ENCODE assay signal across 9 cellular contexts in genomic region chr5:178238711-178239592, GRCh38. TPM values are rescaled to one million over a fixed set of nuclear protein-coding genes. Genes with fewer than 3 reads are reported as not detected.
A peak's percentile ranks its signal among the peaks of the same experiment; 100 is the strongest.
DNase-seq lines count a peak whose midpoint lies in the region; ATAC-seq and TF ChIP-seq lines count a peak whose summit lies in the region.
"Had no signal": no experiment of that assay in that cellular context is flagged by ENCODE, and none has a peak within 500 bp of the region (broad histone marks: within the 10 kb centered on the region; RNA-seq: fewer than 3 reads in every experiment).

No MANE protein-coding gene starts in this region.

- H3K9me3 ChIP-seq in colonic mucosa (no peaks in the 10 kb centered on the region), prostate gland (no peaks in the 10 kb centered on the region)

- TF ChIP-seq POLR2A in prostate gland (IDR thresholded peaks at IDR 0.05): no peak

- peak overlapping the region; percentile 47 for H3K27ac ChIP-seq in colonic mucosa
- H3K27ac ChIP-seq in prostate gland: peak overlapping the region; percentile 23 to 39

- TF ChIP-seq CTCF in GM06990 (IDR thresholded peaks at IDR 0.05; ENCODE audit: insufficient read depth, low read length, poor library complexity, severe bottlenecking) (no peak), colonic mucosa (IDR thresholded peaks at IDR 0.05) (no peak), prostate gland (IDR thresholded peaks at IDR 0.05) (no peak)

- H3K4me3 ChIP-seq in GM06990 (replicated peaks; ENCODE audit: low read depth, low read length): no peak overlapping the region; the same call in none of the 2 replicates
- no peak overlapping the region for H3K4me3 ChIP-seq in colonic mucosa
- no peak overlapping the region for H3K4me3 ChIP-seq in prostate gland

- H3K9ac ChIP-seq in colonic mucosa (ENCODE audit: low read depth in 2 of 2, low read length in 2 of 2): peak overlapping the region in 1 of 2 donors; percentile 16

- intact Hi-C loops in colonic mucosa (cut with DNase I): no loop called here
- intact Hi-C loops in prostate gland (cut with DNase I): no loop called here

- DNase-seq in GM06990 (ENCODE audit: extremely low read depth, insufficient read length) (peak; percentile 67), Kasumi-1 (lab: John Stamatoyannopoulos, UW) (peak; percentile 51 to 72), colonic mucosa (no peak), prostate gland (ENCODE audit: low spot score) (no peak), NCI-H1105 treated with DMSO at 0.1 percent for 48 hours (lab: John Stamatoyannopoulos, UW) (no peak), CD1c-positive myeloid dendritic cell (ENCODE audit: extremely low spot score) (no peak)
- DNase-seq: NCI-H2081 had no signal

- H3K36me3 ChIP-seq in GM06990 (ENCODE audit: control insufficient read depth, insufficient read depth, low read length): no peaks in the 10 kb centered on the region
- no peaks in the 10 kb centered on the region for H3K36me3 ChIP-seq in colonic mucosa
- H3K36me3 ChIP-seq in prostate gland: no peaks in the 10 kb centered on the region

- no peaks in the 10 kb centered on the region for H3K27me3 ChIP-seq in GM06990 (replicated peaks; ENCODE audit: control insufficient read depth, insufficient read depth, low read length)
- no peaks in the 10 kb centered on the region for H3K27me3 ChIP-seq in colonic mucosa
- H3K27me3 ChIP-seq in prostate gland (replicated peaks; ENCODE audit: insufficient read depth): no peaks in the 10 kb centered on the region

- 58% methylated on average over 17 of the region's 17 CpGs for WGBS in prostate gland

- H3K4me1 ChIP-seq in colonic mucosa (peaks cover 22% of the 10 kb centered on the region), prostate gland (replicated peaks) (no peaks in the 10 kb centered on the region)

- ATAC-seq in HG03378 (IDR thresholded peaks at IDR 0.05; ENCODE audit: unreplicated experiment): no peak
- ATAC-seq: HCT116 had no signal

RNA-seq across cellular contexts. Expression of gene PHYKPL, which starts 6.3 kb away (rescaled TPM):
- total RNA-seq in colonic mucosa: 100 to 1,000 TPM; 101 to 159 TPM
- total RNA-seq in prostate gland: 100 to 1,000 TPM in 1 of 2 donors, 10 to 100 TPM in 1; 43.4 to 135 TPM

RNA-seq across cellular contexts. Expression of gene HNRNPAB, which starts 34.6 kb away (rescaled TPM):
- 100 to 1,000 TPM; 286 to 385 TPM for total RNA-seq in colonic mucosa
- 100 to 1,000 TPM in 1 of 2 donors, 10 to 100 TPM in 1; 73.1 to 104 TPM for total RNA-seq in prostate gland

RNA-seq across cellular contexts. Expression of gene GMCL2, which starts 51.8 kb away (rescaled TPM):
- total RNA-seq in colonic mucosa: not detected
- 1 to 10 TPM in 1 of 2 donors, not detected in 1; 2.8 TPM for total RNA-seq in prostate gland

Comparison
In these comparisons a context has a peak if more than half of its experiments do, and no peak if none do; other contexts are left out.
1. DNase-seq: peak in GM06990 (single experiment) and Kasumi-1 (2 of 2); none in colonic mucosa (single experiment), prostate gland (single experiment), NCI-H1105 treated with DMSO at 0.1 percent for 48 hours (single experiment) and CD1c-positive myeloid dendritic cell (single experiment).